In the genomic region with DNA sequence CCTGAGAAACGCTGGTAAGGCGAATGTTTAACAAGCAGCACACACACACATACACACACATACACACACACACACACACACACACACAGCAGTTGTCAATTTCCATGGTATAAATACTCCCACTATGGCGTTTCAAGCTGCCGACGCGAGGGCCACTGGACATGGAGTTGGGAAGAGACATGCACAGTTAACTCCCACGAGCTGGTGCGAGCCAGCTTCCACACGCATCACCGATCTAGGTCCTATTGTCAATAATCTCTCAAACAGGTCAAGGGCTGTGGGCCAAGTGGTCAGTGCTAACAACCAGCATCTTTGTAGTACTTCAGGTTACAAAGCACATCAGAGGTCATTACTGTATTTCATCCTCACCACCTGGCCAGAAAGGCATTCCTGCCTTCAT, we compare ENCODE assay signal across 18 cellular contexts. TPM values are rescaled to one million over a fixed set of nuclear protein-coding genes. Genes with fewer than 3 reads are reported as not detected.
DNase-seq lines count a peak whose midpoint lies in the region; ATAC-seq and TF ChIP-seq lines count a peak whose summit lies in the region.
"Had no signal": no experiment of that assay in that cellular context is flagged by ENCODE, and none has a peak within 500 bp of the region (broad histone marks: within the 10 kb centered on the region; RNA-seq: fewer than 3 reads in every experiment).

No MANE protein-coding gene starts in this region.

- peaks cover 26% of the 10 kb centered on the region for H3K36me3 Mint-ChIP-seq in activated CD4-positive, alpha-beta T cell treated with anti-CD3 and anti-CD28 coated beads, Interleukin-2, amount 10 ng/mL, durations not matched to agents 24 days and 14 days (ENCODE audit: low read depth)
- H3K36me3 Mint-ChIP-seq in CD8-positive, alpha-beta memory T cell, result peaks cover 0 to 2% (median 0%) of the 10 kb centered on the region in 3 donors
- no peaks in the 10 kb centered on the region for H3K36me3 Mint-ChIP-seq in endodermal cell (ENCODE audit: low read depth)

- H3K36me3 ChIP-seq in CD8-positive, alpha-beta memory T cell (ENCODE audit: insufficient read depth, low read length), result no peaks in the 10 kb centered on the region
- H3K36me3 ChIP-seq in neutrophil (no peaks in the 10 kb centered on the region), endodermal cell (ENCODE audit: control insufficient read depth, insufficient read depth, low read length) (no peaks in the 10 kb centered on the region), gastroesophageal sphincter (no peaks in the 10 kb centered on the region)
- H3K36me3 ChIP-seq: heart right ventricle, transverse colon had no signal

- H3K4me1 ChIP-seq in CD8-positive, alpha-beta memory T cell (ENCODE audit: insufficient read depth, low read length), result peaks cover 89% of the 10 kb centered on the region
- H3K4me1 ChIP-seq in neutrophil (ENCODE audit: control insufficient read depth in 1 of 2, insufficient read depth in 1 of 2, low read depth in 1 of 2, low read length in 1 of 2), result peaks cover 42 to 59% of the 10 kb centered on the region in 2 experiments
- no peaks in the 10 kb centered on the region for H3K4me1 ChIP-seq in endodermal cell (ENCODE audit: control insufficient read depth, insufficient read depth, low read length)
- no peaks in the 10 kb centered on the region for H3K4me1 ChIP-seq in gastroesophageal sphincter
- H3K4me1 ChIP-seq: psoas muscle had no signal

- no peak overlapping the region for H3K4me3 ChIP-seq in CD8-positive, alpha-beta memory T cell (ENCODE audit: low read length)
- H3K4me3 ChIP-seq in neutrophil (ENCODE audit: low read depth in 1 of 2, low read length in 1 of 2) (no peak overlapping the region), endodermal cell (ENCODE audit: low read length) (no peak overlapping the region), gastroesophageal sphincter (no peak overlapping the region)
- H3K4me3 ChIP-seq: A549, BLaER1, heart right ventricle, psoas muscle, transverse colon had no signal

- intact Hi-C loops in activated CD4-positive, alpha-beta T cell treated with anti-CD3 and anti-CD28 coated beads, Interleukin-2, amount 10 ng/mL, durations not matched to agents 24 days and 14 days (cut with micrococcal nuclease), result no loop called here

- H3K27ac ChIP-seq in CD8-positive, alpha-beta memory T cell (ENCODE audit: low read depth, low read length), result no peak overlapping the region
- H3K27ac ChIP-seq in angular gyrus (ENCODE audit: low read depth, low read length) (peak overlapping the region; percentile 54), neutrophil (peak overlapping the region; percentile 84), endodermal cell (ENCODE audit: low read depth, low read length) (no peak overlapping the region), gastroesophageal sphincter (no peak overlapping the region)
- H3K27ac ChIP-seq: A549, BLaER1, heart right ventricle, psoas muscle had no signal

- TF ChIP-seq CTCF in neutrophil (IDR thresholded peaks at IDR 0.05) (no peak), endodermal cell (conservative IDR thresholded peaks at IDR 0.05) (no peak), gastroesophageal sphincter (IDR thresholded peaks at IDR 0.05) (no peak)

- H3K27ac Mint-ChIP-seq in activated CD4-positive, alpha-beta T cell treated with anti-CD3 and anti-CD28 coated beads, Interleukin-2, amount 10 ng/mL, durations not matched to agents 24 days and 14 days, result peak overlapping the region; percentile 48
- H3K27ac Mint-ChIP-seq in CD8-positive, alpha-beta memory T cell, result peak overlapping the region; percentile 1 to 99 (median 94)
- no peak overlapping the region for H3K27ac Mint-ChIP-seq in endodermal cell

- 97% methylated on average over 8 to 10 of the region's 10 CpGs for WGBS in endodermal cell (ENCODE audit: insufficient coverage in 1 of 2, insufficient read length in 1 of 2), 2 experiments
- WGBS in gastroesophageal sphincter (ENCODE audit: low coverage in 1 of 2), 2 donors, result 91 to 100% methylated on average over 2 to 7 of the region's 10 CpGs

- H3K27me3 ChIP-seq in CD8-positive, alpha-beta memory T cell (ENCODE audit: insufficient read depth, low read length, poor library complexity, severe bottlenecking), result no peaks in the 10 kb centered on the region
- H3K27me3 ChIP-seq in neutrophil, result no peaks in the 10 kb centered on the region
- H3K27me3 ChIP-seq in endodermal cell (ENCODE audit: control insufficient read depth, insufficient read depth, low read length, poor library complexity, severe bottlenecking), result no peaks in the 10 kb centered on the region
- no peaks in the 10 kb centered on the region for H3K27me3 ChIP-seq in gastroesophageal sphincter
- H3K27me3 ChIP-seq: BLaER1, heart right ventricle, transverse colon had no signal

- no peak for TF ChIP-seq POLR2A in gastroesophageal sphincter (IDR thresholded peaks at IDR 0.05)

- CTCF ChIA-PET in CD8-positive, alpha-beta memory T cell (lab: Charles Lee), result interaction anchor here (0.9 to 3.6 kb wide), 6 partner anchors 10 to 155 kb away, joined by 3 to 16 read pairs (median 4); no protein-coding TSS in a partner anchor

- H3K9me3 ChIP-seq in CD8-positive, alpha-beta memory T cell (ENCODE audit: low read length), result no peaks in the 10 kb centered on the region
- H3K9me3 ChIP-seq in neutrophil (no peaks in the 10 kb centered on the region), endodermal cell (ENCODE audit: control insufficient read depth, low read length) (no peaks in the 10 kb centered on the region), gastroesophageal sphincter (no peaks in the 10 kb centered on the region)
- H3K9me3 ChIP-seq: A549, BLaER1, heart right ventricle, psoas muscle, transverse colon had no signal

- ATAC-seq in gastroesophageal sphincter, result no peak
- ATAC-seq: A549, heart right ventricle, psoas muscle had no signal

- H3K9me3 Mint-ChIP-seq in activated CD4-positive, alpha-beta T cell treated with anti-CD3 and anti-CD28 coated beads, Interleukin-2, amount 10 ng/mL, durations not matched to agents 24 days and 14 days, result peaks cover 3% of the 10 kb centered on the region
- H3K9me3 Mint-ChIP-seq in CD8-positive, alpha-beta memory T cell, result no peaks in the 10 kb centered on the region
- no peaks in the 10 kb centered on the region for H3K9me3 Mint-ChIP-seq in endodermal cell

- DNase-seq in activated CD4-positive, alpha-beta T cell treated with anti-CD3 and anti-CD28 coated beads, Interleukin-2, amount 10 ng/mL, durations not matched to agents 24 days and 14 days, result no peak
- no peak for DNase-seq in activated CD4-positive, alpha-beta T cell treated with anti-CD3 and anti-CD28 coated beads, Interleukin-2, amount 50 U/mL, for 1 hour
- DNase-seq in CD8-positive, alpha-beta memory T cell, result no peak
- DNase-seq in T-helper 9 cell (no peak), endodermal cell (no peak)
- DNase-seq: activated CD4-positive, CD25-positive, alpha-beta regulatory T cell treated with anti-CD3 and anti-CD28 coated beads, Interleukin-2, amount 50 U/mL, for 72 hours; aorta; DMS153; heart right ventricle; NCI-H1417; OCI-M1; psoas muscle had no signal

- H3K4me1 Mint-ChIP-seq in activated CD4-positive, alpha-beta T cell treated with anti-CD3 and anti-CD28 coated beads, Interleukin-2, amount 10 ng/mL, durations not matched to agents 24 days and 14 days, result peaks cover 77% of the 10 kb centered on the region
- peaks cover 91 to 100% (median 99%) of the 10 kb centered on the region in 3 donors for H3K4me1 Mint-ChIP-seq in CD8-positive, alpha-beta memory T cell
- H3K4me1 Mint-ChIP-seq in endodermal cell, result peaks cover 17% of the 10 kb centered on the region

- no peak overlapping the region for H3K9ac ChIP-seq in endodermal cell (ENCODE audit: extremely low read depth, low read length, poor library complexity, severe bottlenecking)
- H3K9ac ChIP-seq: BLaER1 had no signal

- no peak for TF ChIP-seq EP300 in gastroesophageal sphincter (IDR thresholded peaks at IDR 0.05)

- H3K4me3 Mint-ChIP-seq in activated CD4-positive, alpha-beta T cell treated with anti-CD3 and anti-CD28 coated beads, Interleukin-2, amount 10 ng/mL, durations not matched to agents 24 days and 14 days, result no peak overlapping the region
- H3K4me3 Mint-ChIP-seq in CD8-positive, alpha-beta memory T cell, result peak overlapping the region in 3 of 7 donors; percentile 13 to 74 (median 20)
- H3K4me3 Mint-ChIP-seq in endodermal cell, result no peak overlapping the region

- no peaks in the 10 kb centered on the region for H3K27me3 Mint-ChIP-seq in activated CD4-positive, alpha-beta T cell treated with anti-CD3 and anti-CD28 coated beads, Interleukin-2, amount 10 ng/mL, durations not matched to agents 24 days and 14 days
- peaks cover 0 to 3% of the 10 kb centered on the region in 2 donors for H3K27me3 Mint-ChIP-seq in CD8-positive, alpha-beta memory T cell
- H3K27me3 Mint-ChIP-seq in endodermal cell (ENCODE audit: insufficient read depth), result no peaks in the 10 kb centered on the region

- POLR2A ChIA-PET in CD8-positive, alpha-beta memory T cell (lab: Charles Lee), result interaction anchor here (0.6 kb wide), 1 partner anchor 157 kb away, joined by 11 read pairs; no protein-coding TSS in a partner anchor

RNA-seq across cellular contexts. Expression of a gene that starts 58.9 kb away (rescaled TPM):
- 37.0 and 37.3 TPM in 2 replicates for total RNA-seq in activated CD4-positive, alpha-beta T cell treated with anti-CD3 and anti-CD28 coated beads, Interleukin-2, amount 10 ng/mL, durations not matched to agents 24 days and 14 days
- total RNA-seq in CD8-positive, alpha-beta memory T cell, result 10 to 100 TPM; 10.3 to 10.6 TPM
- 10.2 TPM for polyA plus RNA-seq in CD8-positive, alpha-beta memory T cell
- total RNA-seq in endodermal cell, result 1 to 10 TPM; 4.7 to 5.3 TPM
- polyA plus RNA-seq in endodermal cell (2013, experiment 1 of 2), result 9.3 TPM
- 7.7 TPM for polyA plus RNA-seq in endodermal cell (2013, experiment 2 of 2)
- total RNA-seq in gastroesophageal sphincter, result 1 to 10 TPM; 3.2 to 7.4 (median 5.4) TPM

Comparison
In these comparisons a context has a peak if more than half of its experiments do, and no peak if none do; other contexts are left out.
1. H3K27ac ChIP-seq: peak in angular gyrus (single experiment) and neutrophil (single experiment); none in CD8-positive, alpha-beta memory T cell (single experiment), endodermal cell (single experiment) and gastroesophageal sphincter (0 of 4).